ENCODE assay signal across 16 cellular contexts in genomic region chr18:13163167-13163927, GRCh38.
"Had no signal": no experiment of that assay in that cellular context is flagged by ENCODE, and none has a peak within 500 bp of the region (broad histone marks: within the 10 kb centered on the region; RNA-seq: fewer than 3 reads in every experiment).

No MANE protein-coding gene starts in this region.

- H3K4me3 Mint-ChIP-seq: activated naive CD4-positive, alpha-beta T cell treated with anti-CD3 and anti-CD28 coated beads for 36 hours; activated naive CD8-positive, alpha-beta T cell treated with anti-CD3 and anti-CD28 coated beads, Interleukin-2, amount 50 U/mL, for 24 hours; T-helper 17 cell; type B pancreatic cell had no signal

- H3K27me3 ChIP-seq: cardiac muscle cell, colonic mucosa, esophagus muscularis mucosa had no signal

- H3K4me1 ChIP-seq: colonic mucosa, esophagus muscularis mucosa had no signal

- H3K4me3 ChIP-seq: cardiac muscle cell, colonic mucosa, esophagus muscularis mucosa had no signal

- DNase-seq: activated CD4-positive, alpha-beta T cell treated with anti-CD3 and anti-CD28 coated beads, Interleukin-2, amount 50 U/mL, for 48 hours; activated naive CD4-positive, alpha-beta T cell treated with anti-CD3 and anti-CD28 coated beads for 36 hours; activated naive CD8-positive, alpha-beta T cell treated with anti-CD3 and anti-CD28 coated beads, Interleukin-2, amount 50 U/mL, for 24 hours; activated T-cell treated with anti-CD3 and anti-CD28 coated beads, Interleukin-2, amount 50 U/mL, for 1 hour; colonic mucosa; foreskin melanocyte; midbrain; stimulated activated CD4-positive, alpha-beta T cell treated with anti-CD3 and anti-CD28 coated beads, Interleukin-4, amount 100 ng/mL, for 24 hours; stimulated activated CD8-positive, alpha-beta memory T cell treated with anti-CD3 and anti-CD28 coated beads, Interleukin-4, amount 100 ng/mL, for 48 hours; stimulated activated naive CD8-positive, alpha-beta T cell treated with anti-CD3 and anti-CD28 coated beads, Interleukin-15, Interleukin-2, amounts not matched to agents 100 U/mL and 50 U/mL, for 24 hours; T-helper 17 cell; WERI-Rb-1 had no signal

- H3K27me3 Mint-ChIP-seq: type B pancreatic cell had no signal

- H3K27ac ChIP-seq: cardiac muscle cell, colonic mucosa, esophagus muscularis mucosa, WERI-Rb-1 had no signal

- H3K9me3 ChIP-seq: colonic mucosa had no signal

- H3K4me1 Mint-ChIP-seq: activated naive CD8-positive, alpha-beta T cell treated with anti-CD3 and anti-CD28 coated beads, Interleukin-2, amount 50 U/mL, for 24 hours; T-helper 17 cell had no signal

- ATAC-seq: activated naive CD8-positive, alpha-beta T cell treated with anti-CD3 and anti-CD28 coated beads, Interleukin-2, amount 50 U/mL, for 24 hours; stimulated activated naive CD8-positive, alpha-beta T cell treated with anti-CD3 and anti-CD28 coated beads, Interleukin-15, Interleukin-2, amounts not matched to agents 100 U/mL and 50 U/mL, for 24 hours; T-helper 17 cell had no signal

- H3K36me3 ChIP-seq: cardiac muscle cell, colonic mucosa, esophagus muscularis mucosa, WERI-Rb-1 had no signal

- H3K27ac Mint-ChIP-seq: activated naive CD4-positive, alpha-beta T cell treated with anti-CD3 and anti-CD28 coated beads for 36 hours; activated naive CD8-positive, alpha-beta T cell treated with anti-CD3 and anti-CD28 coated beads, Interleukin-2, amount 50 U/mL, for 24 hours; activated T-helper 2 cell treated with anti-CD3 and anti-CD28 coated beads, Interferon-gamma antibody, Interleukin-2, Interleukin-4, amounts not matched to agents 10 μg/mL and 5 μg/mL and 100 μg/mL, durations not matched to agents 14 hours and 24 hours and 36 hours; T-helper 17 cell; type B pancreatic cell had no signal
